Comparison of ENCODE assay signal across 1 cellular context in the genomic region with DNA sequence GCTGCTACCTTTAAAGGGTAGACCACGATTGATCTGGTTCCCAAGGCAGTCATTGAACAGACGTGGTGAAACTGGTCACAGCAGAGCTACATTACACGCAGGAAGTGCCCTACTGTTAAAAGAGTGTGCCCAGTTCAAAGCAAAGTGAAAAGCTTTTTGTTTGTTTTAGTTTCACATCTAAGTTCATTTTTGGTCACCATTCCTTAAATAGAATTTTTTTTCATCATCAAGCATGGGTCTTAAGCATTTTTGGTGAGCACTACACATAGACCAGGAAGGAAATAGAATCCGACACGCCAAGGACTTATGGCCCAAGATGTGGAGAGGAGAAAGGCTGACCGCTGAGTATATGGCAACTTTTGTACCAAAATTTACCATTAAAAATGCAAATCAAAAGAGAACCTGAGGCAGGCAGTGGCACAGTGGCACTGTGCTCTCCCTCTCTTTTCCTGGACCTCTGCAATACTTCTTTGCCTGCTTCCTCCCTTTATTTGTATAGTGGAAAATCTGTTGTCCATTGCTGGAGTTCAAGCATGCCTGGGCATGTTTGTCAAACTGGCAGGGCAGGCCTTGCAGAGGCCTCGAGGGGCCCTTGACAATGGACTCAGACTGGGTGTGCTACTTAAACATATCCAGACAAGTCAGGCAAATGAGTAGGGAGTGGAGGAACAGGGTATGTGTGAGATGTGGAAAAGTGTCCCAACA.
TF ChIP-seq lines count a peak whose summit lies in the region.

No MANE protein-coding gene starts in this region.

TF ChIP-seq in HepG2, 621 proteins besides CTCF, POLR2A, EP300 and RAD21 (continued from another document and continues in another):
- no peak for TF ChIP-seq SRF (IDR thresholded peaks at IDR 0.05; ENCODE audit: low read depth, low read length)
- TF ChIP-seq HES4 (CRISPR knock-in tag; IDR thresholded peaks at IDR 0.05; ENCODE audit: borderline replicate concordance), result no peak
- TF ChIP-seq, protein P1, sequence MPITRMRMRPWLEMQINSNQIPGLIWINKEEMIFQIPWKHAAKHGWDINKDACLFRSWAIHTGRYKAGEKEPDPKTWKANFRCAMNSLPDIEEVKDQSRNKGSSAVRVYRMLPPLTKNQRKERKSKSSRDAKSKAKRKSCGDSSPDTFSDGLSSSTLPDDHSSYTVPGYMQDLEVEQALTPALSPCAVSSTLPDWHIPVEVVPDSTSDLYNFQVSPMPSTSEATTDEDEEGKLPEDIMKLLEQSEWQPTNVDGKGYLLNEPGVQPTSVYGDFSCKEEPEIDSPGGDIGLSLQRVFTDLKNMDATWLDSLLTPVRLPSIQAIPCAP (CRISPR knock-in tag; IDR thresholded peaks at IDR 0.05; ENCODE audit: low read depth), result no peak
- TF ChIP-seq SP5 (CRISPR knock-in tag; IDR thresholded peaks at IDR 0.05; ENCODE audit: borderline replicate concordance, low read depth), result no peak
- peak; percentile 73; the same call in 1 of the 2 replicates for TF ChIP-seq ZNF230 (CRISPR knock-in tag; IDR thresholded peaks at IDR 0.05)
- TF ChIP-seq ZNF737 (CRISPR knock-in tag; IDR thresholded peaks at IDR 0.05; ENCODE audit: borderline replicate concordance), result no peak; the same call in 1 of the 2 replicates
- no peak for TF ChIP-seq ZNF234 (CRISPR knock-in tag; conservative IDR thresholded peaks at IDR 0.05)
- TF ChIP-seq CENPT (CRISPR knock-in tag; IDR thresholded peaks at IDR 0.05; ENCODE audit: low read depth), result no peak
- TF ChIP-seq, protein P2, sequence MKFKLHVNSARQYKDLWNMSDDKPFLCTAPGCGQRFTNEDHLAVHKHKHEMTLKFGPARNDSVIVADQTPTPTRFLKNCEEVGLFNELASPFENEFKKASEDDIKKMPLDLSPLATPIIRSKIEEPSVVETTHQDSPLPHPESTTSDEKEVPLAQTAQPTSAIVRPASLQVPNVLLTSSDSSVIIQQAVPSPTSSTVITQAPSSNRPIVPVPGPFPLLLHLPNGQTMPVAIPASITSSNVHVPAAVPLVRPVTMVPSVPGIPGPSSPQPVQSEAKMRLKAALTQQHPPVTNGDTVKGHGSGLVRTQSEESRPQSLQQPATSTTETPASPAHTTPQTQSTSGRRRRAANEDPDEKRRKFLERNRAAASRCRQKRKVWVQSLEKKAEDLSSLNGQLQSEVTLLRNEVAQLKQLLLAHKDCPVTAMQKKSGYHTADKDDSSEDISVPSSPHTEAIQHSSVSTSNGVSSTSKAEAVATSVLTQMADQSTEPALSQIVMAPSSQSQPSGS (CRISPR knock-in tag; IDR thresholded peaks at IDR 0.05), result peak; percentile 70; the same call in 1 of the 2 replicates
- TF ChIP-seq KAT7 (CRISPR knock-in tag; IDR thresholded peaks at IDR 0.05; ENCODE audit: borderline replicate concordance), result peak; percentile 67; the same call in 1 of the 2 replicates
- TF ChIP-seq, protein P3, sequence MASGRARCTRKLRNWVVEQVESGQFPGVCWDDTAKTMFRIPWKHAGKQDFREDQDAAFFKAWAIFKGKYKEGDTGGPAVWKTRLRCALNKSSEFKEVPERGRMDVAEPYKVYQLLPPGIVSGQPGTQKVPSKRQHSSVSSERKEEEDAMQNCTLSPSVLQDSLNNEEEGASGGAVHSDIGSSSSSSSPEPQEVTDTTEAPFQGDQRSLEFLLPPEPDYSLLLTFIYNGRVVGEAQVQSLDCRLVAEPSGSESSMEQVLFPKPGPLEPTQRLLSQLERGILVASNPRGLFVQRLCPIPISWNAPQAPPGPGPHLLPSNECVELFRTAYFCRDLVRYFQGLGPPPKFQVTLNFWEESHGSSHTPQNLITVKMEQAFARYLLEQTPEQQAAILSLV (CRISPR knock-in tag; IDR thresholded peaks at IDR 0.05; ENCODE audit: borderline replicate concordance), result 0 out of 2 replicates have a peak, but pooled peaks have one; percentile 17
- TF ChIP-seq, protein P4, sequence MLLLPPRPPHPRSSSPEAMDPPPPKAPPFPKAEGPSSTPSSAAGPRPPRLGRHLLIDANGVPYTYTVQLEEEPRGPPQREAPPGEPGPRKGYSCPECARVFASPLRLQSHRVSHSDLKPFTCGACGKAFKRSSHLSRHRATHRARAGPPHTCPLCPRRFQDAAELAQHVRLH (CRISPR knock-in tag; IDR thresholded peaks at IDR 0.05; ENCODE audit: borderline replicate concordance, low read depth), result peak; percentile 76; the same call in 1 of the 2 replicates
- no peak for TF ChIP-seq HNRNPLL (IDR thresholded peaks at IDR 0.05; ENCODE audit: low read depth, low read length, poor library complexity, severe bottlenecking)
- no peak for TF ChIP-seq MAZ (IDR thresholded peaks at IDR 0.05; ENCODE audit: borderline replicate concordance, low read depth, low read length)
- 0 out of 2 replicates have a peak, but pooled peaks have one; percentile 49 for TF ChIP-seq MAZ (CRISPR knock-in tag; IDR thresholded peaks at IDR 0.05; ENCODE audit: low read depth)
- peak; percentile 82; the same call in 1 of the 2 replicates for TF ChIP-seq ZSCAN30 (CRISPR knock-in tag; IDR thresholded peaks at IDR 0.05)
- TF ChIP-seq MED1 (CRISPR knock-in tag; IDR thresholded peaks at IDR 0.05), result peak; percentile 89
- no peak for TF ChIP-seq HMGA1 (CRISPR knock-in tag; conservative IDR thresholded peaks at IDR 0.05)
- TF ChIP-seq ZBTB21 (CRISPR knock-in tag; IDR thresholded peaks at IDR 0.05), result no peak
- TF ChIP-seq, protein P5, sequence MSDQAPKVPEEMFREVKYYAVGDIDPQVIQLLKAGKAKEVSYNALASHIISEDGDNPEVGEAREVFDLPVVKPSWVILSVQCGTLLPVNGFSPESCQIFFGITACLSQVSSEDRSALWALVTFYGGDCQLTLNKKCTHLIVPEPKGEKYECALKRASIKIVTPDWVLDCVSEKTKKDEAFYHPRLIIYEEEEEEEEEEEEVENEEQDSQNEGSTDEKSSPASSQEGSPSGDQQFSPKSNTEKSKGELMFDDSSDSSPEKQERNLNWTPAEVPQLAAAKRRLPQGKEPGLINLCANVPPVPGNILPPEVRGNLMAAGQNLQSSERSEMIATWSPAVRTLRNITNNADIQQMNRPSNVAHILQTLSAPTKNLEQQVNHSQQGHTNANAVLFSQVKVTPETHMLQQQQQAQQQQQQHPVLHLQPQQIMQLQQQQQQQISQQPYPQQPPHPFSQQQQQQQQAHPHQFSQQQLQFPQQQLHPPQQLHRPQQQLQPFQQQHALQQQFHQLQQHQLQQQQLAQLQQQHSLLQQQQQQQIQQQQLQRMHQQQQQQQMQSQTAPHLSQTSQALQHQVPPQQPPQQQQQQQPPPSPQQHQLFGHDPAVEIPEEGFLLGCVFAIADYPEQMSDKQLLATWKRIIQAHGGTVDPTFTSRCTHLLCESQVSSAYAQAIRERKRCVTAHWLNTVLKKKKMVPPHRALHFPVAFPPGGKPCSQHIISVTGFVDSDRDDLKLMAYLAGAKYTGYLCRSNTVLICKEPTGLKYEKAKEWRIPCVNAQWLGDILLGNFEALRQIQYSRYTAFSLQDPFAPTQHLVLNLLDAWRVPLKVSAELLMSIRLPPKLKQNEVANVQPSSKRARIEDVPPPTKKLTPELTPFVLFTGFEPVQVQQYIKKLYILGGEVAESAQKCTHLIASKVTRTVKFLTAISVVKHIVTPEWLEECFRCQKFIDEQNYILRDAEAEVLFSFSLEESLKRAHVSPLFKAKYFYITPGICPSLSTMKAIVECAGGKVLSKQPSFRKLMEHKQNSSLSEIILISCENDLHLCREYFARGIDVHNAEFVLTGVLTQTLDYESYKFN (CRISPR knock-in tag; conservative IDR thresholded peaks at IDR 0.05), result peak; percentile 76; the same call in 1 of the 2 replicates
- TF ChIP-seq, protein P6, sequence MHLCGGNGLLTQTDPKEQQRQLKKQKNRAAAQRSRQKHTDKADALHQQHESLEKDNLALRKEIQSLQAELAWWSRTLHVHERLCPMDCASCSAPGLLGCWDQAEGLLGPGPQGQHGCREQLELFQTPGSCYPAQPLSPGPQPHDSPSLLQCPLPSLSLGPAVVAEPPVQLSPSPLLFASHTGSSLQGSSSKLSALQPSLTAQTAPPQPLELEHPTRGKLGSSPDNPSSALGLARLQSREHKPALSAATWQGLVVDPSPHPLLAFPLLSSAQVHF (CRISPR knock-in tag; IDR thresholded peaks at IDR 0.05), result no peak
- TF ChIP-seq RFX3 (CRISPR knock-in tag; IDR thresholded peaks at IDR 0.05), result no peak
- no peak for TF ChIP-seq ESRRA (CRISPR knock-in tag; IDR thresholded peaks at IDR 0.05; ENCODE audit: low read depth)
- TF ChIP-seq, protein P7, sequence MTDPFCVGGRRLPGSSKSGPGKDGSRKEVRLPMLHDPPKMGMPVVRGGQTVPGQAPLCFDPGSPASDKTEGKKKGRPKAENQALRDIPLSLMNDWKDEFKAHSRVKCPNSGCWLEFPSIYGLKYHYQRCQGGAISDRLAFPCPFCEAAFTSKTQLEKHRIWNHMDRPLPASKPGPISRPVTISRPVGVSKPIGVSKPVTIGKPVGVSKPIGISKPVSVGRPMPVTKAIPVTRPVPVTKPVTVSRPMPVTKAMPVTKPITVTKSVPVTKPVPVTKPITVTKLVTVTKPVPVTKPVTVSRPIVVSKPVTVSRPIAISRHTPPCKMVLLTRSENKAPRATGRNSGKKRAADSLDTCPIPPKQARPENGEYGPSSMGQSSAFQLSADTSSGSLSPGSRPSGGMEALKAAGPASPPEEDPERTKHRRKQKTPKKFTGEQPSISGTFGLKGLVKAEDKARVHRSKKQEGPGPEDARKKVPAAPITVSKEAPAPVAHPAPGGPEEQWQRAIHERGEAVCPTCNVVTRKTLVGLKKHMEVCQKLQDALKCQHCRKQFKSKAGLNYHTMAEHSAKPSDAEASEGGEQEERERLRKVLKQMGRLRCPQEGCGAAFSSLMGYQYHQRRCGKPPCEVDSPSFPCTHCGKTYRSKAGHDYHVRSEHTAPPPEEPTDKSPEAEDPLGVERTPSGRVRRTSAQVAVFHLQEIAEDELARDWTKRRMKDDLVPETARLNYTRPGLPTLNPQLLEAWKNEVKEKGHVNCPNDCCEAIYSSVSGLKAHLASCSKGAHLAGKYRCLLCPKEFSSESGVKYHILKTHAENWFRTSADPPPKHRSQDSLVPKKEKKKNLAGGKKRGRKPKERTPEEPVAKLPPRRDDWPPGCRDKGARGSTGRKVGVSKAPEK (CRISPR knock-in tag; IDR thresholded peaks at IDR 0.05; ENCODE audit: borderline replicate concordance), result no peak
- peak; percentile 24; the same call in 1 of the 2 replicates for TF ChIP-seq GABPB1 (CRISPR knock-in tag; IDR thresholded peaks at IDR 0.05)
- TF ChIP-seq ZNF138 (CRISPR knock-in tag; IDR thresholded peaks at IDR 0.05; ENCODE audit: low read depth), result no peak
- TF ChIP-seq MLLT10 (CRISPR knock-in tag; IDR thresholded peaks at IDR 0.05), result no peak
- TF ChIP-seq ZNF333 (CRISPR knock-in tag; IDR thresholded peaks at IDR 0.05; ENCODE audit: borderline replicate concordance), result no peak
- TF ChIP-seq, protein P8, sequence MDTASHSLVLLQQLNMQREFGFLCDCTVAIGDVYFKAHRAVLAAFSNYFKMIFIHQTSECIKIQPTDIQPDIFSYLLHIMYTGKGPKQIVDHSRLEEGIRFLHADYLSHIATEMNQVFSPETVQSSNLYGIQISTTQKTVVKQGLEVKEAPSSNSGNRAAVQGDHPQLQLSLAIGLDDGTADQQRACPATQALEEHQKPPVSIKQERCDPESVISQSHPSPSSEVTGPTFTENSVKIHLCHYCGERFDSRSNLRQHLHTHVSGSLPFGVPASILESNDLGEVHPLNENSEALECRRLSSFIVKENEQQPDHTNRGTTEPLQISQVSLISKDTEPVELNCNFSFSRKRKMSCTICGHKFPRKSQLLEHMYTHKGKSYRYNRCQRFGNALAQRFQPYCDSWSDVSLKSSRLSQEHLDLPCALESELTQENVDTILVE (CRISPR knock-in tag; IDR thresholded peaks at IDR 0.05), result no peak; the same call in 1 of the 2 replicates
- no peak for TF ChIP-seq ZFP82 (CRISPR knock-in tag; IDR thresholded peaks at IDR 0.05; ENCODE audit: borderline replicate concordance)
- peak; percentile 79 for TF ChIP-seq TBX2 (CRISPR knock-in tag; IDR thresholded peaks at IDR 0.05; ENCODE audit: borderline replicate concordance)
- peak; percentile 35; the same call in 1 of the 2 replicates for TF ChIP-seq HMG20A (CRISPR knock-in tag; IDR thresholded peaks at IDR 0.05; ENCODE audit: borderline replicate concordance)
- TF ChIP-seq ZNF205 (CRISPR knock-in tag; IDR thresholded peaks at IDR 0.05), result peak; percentile 66; the same call in 1 of the 2 replicates
- TF ChIP-seq ZNF768 (CRISPR knock-in tag; IDR thresholded peaks at IDR 0.05), result no peak
- TF ChIP-seq ZNF567 (CRISPR knock-in tag; IDR thresholded peaks at IDR 0.05; ENCODE audit: borderline replicate concordance), result no peak
- peak; percentile 61; the same call in 1 of the 2 replicates for TF ChIP-seq DMAP1 (CRISPR knock-in tag; IDR thresholded peaks at IDR 0.05)
- TF ChIP-seq ZNF343 (CRISPR knock-in tag; IDR thresholded peaks at IDR 0.05), result no peak
- no peak for TF ChIP-seq MTA3 (CRISPR knock-in tag; IDR thresholded peaks at IDR 0.05)
- TF ChIP-seq, protein P9, sequence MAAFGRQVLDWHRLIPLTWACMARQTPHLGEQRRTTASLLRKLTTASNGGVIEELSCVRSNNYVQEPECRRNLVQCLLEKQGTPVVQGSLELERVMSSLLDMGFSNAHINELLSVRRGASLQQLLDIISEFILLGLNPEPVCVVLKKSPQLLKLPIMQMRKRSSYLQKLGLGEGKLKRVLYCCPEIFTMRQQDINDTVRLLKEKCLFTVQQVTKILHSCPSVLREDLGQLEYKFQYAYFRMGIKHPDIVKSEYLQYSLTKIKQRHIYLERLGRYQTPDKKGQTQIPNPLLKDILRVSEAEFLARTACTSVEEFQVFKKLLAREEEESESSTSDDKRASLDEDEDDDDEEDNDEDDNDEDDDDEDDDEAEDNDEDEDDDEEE (CRISPR knock-in tag; IDR thresholded peaks at IDR 0.05), result no peak
- TF ChIP-seq, protein P10, sequence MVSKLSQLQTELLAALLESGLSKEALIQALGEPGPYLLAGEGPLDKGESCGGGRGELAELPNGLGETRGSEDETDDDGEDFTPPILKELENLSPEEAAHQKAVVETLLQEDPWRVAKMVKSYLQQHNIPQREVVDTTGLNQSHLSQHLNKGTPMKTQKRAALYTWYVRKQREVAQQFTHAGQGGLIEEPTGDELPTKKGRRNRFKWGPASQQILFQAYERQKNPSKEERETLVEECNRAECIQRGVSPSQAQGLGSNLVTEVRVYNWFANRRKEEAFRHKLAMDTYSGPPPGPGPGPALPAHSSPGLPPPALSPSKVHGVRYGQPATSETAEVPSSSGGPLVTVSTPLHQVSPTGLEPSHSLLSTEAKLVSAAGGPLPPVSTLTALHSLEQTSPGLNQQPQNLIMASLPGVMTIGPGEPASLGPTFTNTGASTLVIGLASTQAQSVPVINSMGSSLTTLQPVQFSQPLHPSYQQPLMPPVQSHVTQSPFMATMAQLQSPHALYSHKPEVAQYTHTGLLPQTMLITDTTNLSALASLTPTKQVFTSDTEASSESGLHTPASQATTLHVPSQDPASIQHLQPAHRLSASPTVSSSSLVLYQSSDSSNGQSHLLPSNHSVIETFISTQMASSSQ (IDR thresholded peaks at IDR 0.05; ENCODE audit: low read depth), result no peak
- TF ChIP-seq, protein P10 (CRISPR knock-in tag; IDR thresholded peaks at IDR 0.05; ENCODE audit: borderline replicate concordance), result peak; percentile 53; the same call in 1 of the 2 replicates
- peak; percentile 83; the same call in 1 of the 2 replicates for TF ChIP-seq ZBTB20 (CRISPR knock-in tag; IDR thresholded peaks at IDR 0.05; ENCODE audit: borderline replicate concordance, low read depth)
- TF ChIP-seq ZNF501 (CRISPR knock-in tag; IDR thresholded peaks at IDR 0.05), result peak; percentile 86
